Comparison of ENCODE assay signal across 16 cellular contexts in the genomic region with DNA sequence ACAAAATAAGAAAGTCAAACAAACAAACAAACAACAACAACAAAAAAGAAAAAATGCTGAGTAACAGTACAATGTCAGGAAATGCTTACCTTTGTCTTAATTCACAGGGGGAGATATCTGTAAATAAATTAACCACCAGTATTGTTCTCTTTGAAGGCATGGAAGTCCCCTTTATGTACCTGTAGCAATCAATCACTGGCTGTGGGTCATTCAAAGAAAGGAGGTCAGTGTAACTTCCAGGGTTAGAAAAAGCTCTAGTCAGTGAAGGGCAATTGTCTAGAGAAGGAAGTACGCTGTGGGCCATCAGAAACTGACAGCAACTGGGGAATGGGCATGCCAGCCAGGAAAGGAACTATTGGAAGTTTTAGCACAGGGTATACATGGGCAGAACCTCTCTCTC.
A peak's percentile ranks its signal among the peaks of the same experiment; 100 is the strongest.
DNase-seq lines count a peak whose midpoint lies in the region; ATAC-seq, FAIRE-seq and TF ChIP-seq lines count a peak whose summit lies in the region.
"Had no signal": no experiment of that assay in that cellular context is flagged by ENCODE, and none has a peak within 500 bp of the region (broad histone marks: within the 10 kb centered on the region; RNA-seq: fewer than 3 reads in every experiment).

No MANE protein-coding gene starts in this region.

- intact Hi-C loops in GM12878 (cut with micrococcal nuclease; ENCODE audit: unreplicated experiment) = no loop called here

- 0 out of 2 replicates have a peak overlapping the region, but pooled peaks have one; percentile 2 for H3K27ac ChIP-seq in HUES6 (ENCODE audit: low read depth, low read length)
- no peak overlapping the region for H3K27ac ChIP-seq in GM12878 (ENCODE audit: control insufficient read depth, insufficient read depth)
- H3K27ac ChIP-seq in mesenchymal stem cell (ENCODE audit: low read length, poor library complexity, severe bottlenecking) = no peak overlapping the region
- H3K27ac ChIP-seq in brain microvascular endothelial cell = no peak overlapping the region
- H3K27ac ChIP-seq in substantia nigra (ENCODE audit: low read depth, low read length, poor library complexity, severe bottlenecking) = no peak overlapping the region

- H2AK5ac ChIP-seq in mesenchymal stem cell (ENCODE audit: low read length, severe bottlenecking) = no peak overlapping the region

- peak; percentile 65 for ATAC-seq in GM12878
- ATAC-seq: HCT116 had no signal

- in situ Hi-C loops in GM12878 (cut with MboI) (no loop called here), brain microvascular endothelial cell (cut with HindIII; ENCODE audit: low pct_ligation_motif_present, low sequenced_read_pairs) (no loop called here)

- TF ChIP-seq CTCF in GM12878 (IDR thresholded peaks at IDR 0.05 in 2 of 3, conservative IDR thresholded peaks at IDR 0.05 in 1 of 3; ENCODE audit: control insufficient read depth in 2 of 3, extremely low read depth in 1 of 3, insufficient read depth in 1 of 3, low read depth in 3 of 3, low read length in 3 of 3) (no peak), brain microvascular endothelial cell (IDR thresholded peaks at IDR 0.05; ENCODE audit: low read depth, low read length, missing control alignments) (no peak)

- 0% methylated on average over 1 of the region's 1 CpG for WGBS in GM12878 (ENCODE audit: insufficient coverage, insufficient replicate concordance, low lambda C conversion rate, missing lambda C conversion rate)
- 58% methylated on average over 1 of the region's 1 CpG for WGBS in mesenchymal stem cell

- CTCF ChIA-PET in GM12878 (lab: Yijun Ruan, JAX) = interaction anchor here (1.3 kb wide), 1 partner anchor 9 kb away, joined by 4 read pairs; no protein-coding TSS in a partner anchor

- TF ChIP-seq POLR2A in GM12878 (IDR thresholded peaks at IDR 0.05; ENCODE audit: low read depth, low read length) = no peak

- TF ChIP-seq RAD21 in GM12878 (IDR thresholded peaks at IDR 0.05; ENCODE audit: insufficient read depth, low read depth, low read length) = no peak

- no peak overlapping the region for H3K23ac ChIP-seq in mesenchymal stem cell (ENCODE audit: low read length in 2 of 2)

- H3K4me3 ChIP-seq in HUES6 (ENCODE audit: low read depth, low read length) (no peak overlapping the region), GM12878 (no peak overlapping the region), mesenchymal stem cell (ENCODE audit: insufficient read depth in 1 of 2, low read depth in 1 of 2, low read length in 2 of 2) (no peak overlapping the region), brain microvascular endothelial cell (ENCODE audit: low read depth, low read length) (no peak overlapping the region)

- RAD21 ChIA-PET in GM12878 (lab: Charles Lee; ENCODE audit: unreplicated experiment) = no interaction called here

- DNase-seq in GM12878 (ENCODE audit: low read depth, low spot score) (no peak), mesenchymal stem cell (no peak), NCI-H510A treated with DMSO at 0.1 percent for 48 hours (lab: John Stamatoyannopoulos, UW) (no peak), brain microvascular endothelial cell (no peak), substantia nigra (lab: John Stamatoyannopoulos, UW) (no peak), NCI-H2171 treated with DMSO at 0.1 percent for 48 hours (lab: John Stamatoyannopoulos, UW) (no peak)
- DNase-seq: C1 segment of cervical spinal cord; Calu3; CD4-positive, alpha-beta T cell; DMS 273 treated with DMSO at 0.1 percent for 48 hours; GOT3 had no signal

- no peak overlapping the region for H3K14ac ChIP-seq in mesenchymal stem cell (ENCODE audit: low read length in 2 of 2)

- H4K91ac ChIP-seq in mesenchymal stem cell (ENCODE audit: low read length) = peak overlapping the region; percentile 15

- H3K36me3 ChIP-seq in HUES6 (ENCODE audit: control insufficient read depth, insufficient read depth, low read length) = no peaks in the 10 kb centered on the region
- no peaks in the 10 kb centered on the region for H3K36me3 ChIP-seq in GM12878 (ENCODE audit: control insufficient read depth in 2 of 2, insufficient read depth in 2 of 2, low read length in 1 of 2)
- no peaks in the 10 kb centered on the region for H3K36me3 ChIP-seq in mesenchymal stem cell (ENCODE audit: control insufficient read depth in 1 of 2, insufficient read depth in 2 of 2, low read depth in 1 of 2, low read length in 2 of 2)
- no peaks in the 10 kb centered on the region for H3K36me3 ChIP-seq in brain microvascular endothelial cell (replicated peaks)

- H3K4me2 ChIP-seq in GM12878 (ENCODE audit: control insufficient read depth, insufficient read depth) (no peak overlapping the region), mesenchymal stem cell (ENCODE audit: low read length, poor library complexity, severe bottlenecking) (no peak overlapping the region)

- H3K27me3 ChIP-seq in HUES6 (ENCODE audit: control insufficient read depth, insufficient read depth, low read length) (no peaks in the 10 kb centered on the region), GM12878 (replicated peaks in 1 of 2; ENCODE audit: control insufficient read depth in 2 of 2, insufficient read depth in 2 of 2, low read length in 1 of 2) (no peaks in the 10 kb centered on the region), mesenchymal stem cell (ENCODE audit: control insufficient read depth in 1 of 2, insufficient read depth in 1 of 2, low read length in 2 of 2) (no peaks in the 10 kb centered on the region), brain microvascular endothelial cell (replicated peaks) (no peaks in the 10 kb centered on the region)

- peaks cover 6% of the 10 kb centered on the region; the same call in 1 of the 2 replicates for H3K4me1 ChIP-seq in HUES6 (ENCODE audit: control insufficient read depth, insufficient read depth, low read length)
- no peaks in the 10 kb centered on the region for H3K4me1 ChIP-seq in GM12878 (ENCODE audit: control insufficient read depth, insufficient read depth, low read length)
- H3K4me1 ChIP-seq in mesenchymal stem cell (ENCODE audit: control insufficient read depth, insufficient read depth, low read depth, low read length) = no peaks in the 10 kb centered on the region

- peak overlapping the region in 1 of 2 experiments; percentile 88 for H3K4ac ChIP-seq in mesenchymal stem cell (ENCODE audit: low read depth in 1 of 2, low read length in 2 of 2)

- FAIRE-seq in GM12878 (lab: Jason Lieb, UNC) = no peak
- FAIRE-seq: A204.1, G401.6, GM12892 had no signal

- SMC1A ChIA-PET in GM12878 (lab: Charles Lee; ENCODE audit: uncharacterized antibody, unreplicated experiment) = no interaction called here

- no peak overlapping the region for H2BK5ac ChIP-seq in mesenchymal stem cell (ENCODE audit: low read depth, low read length, poor library complexity, severe bottlenecking)

- no peaks in the 10 kb centered on the region for H3K79me2 ChIP-seq in GM12878 (ENCODE audit: control insufficient read depth, insufficient read depth, low read length)

- peak overlapping the region in 1 of 2 experiments; percentile 70 for H3K18ac ChIP-seq in mesenchymal stem cell (ENCODE audit: low read depth in 1 of 2, low read length in 2 of 2)

- H2AFZ ChIP-seq in GM12878 (ENCODE audit: control insufficient read depth, low read depth, low read length) (no peak overlapping the region), mesenchymal stem cell (ENCODE audit: low read depth, low read length) (no peak overlapping the region)

- H4K20me1 ChIP-seq in GM12878 (ENCODE audit: control insufficient read depth, insufficient read depth) = no peaks in the 10 kb centered on the region

- POLR2A ChIA-PET in GM12878 (lab: Charles Lee) = no interaction called here

- peak overlapping the region in 1 of 2 experiments; percentile 83 for H2BK12ac ChIP-seq in mesenchymal stem cell (ENCODE audit: low read length in 2 of 2)

- H2BK120ac ChIP-seq in mesenchymal stem cell (ENCODE audit: low read depth, low read length) = no peak overlapping the region

- no peak overlapping the region for H3K9ac ChIP-seq in HUES6 (ENCODE audit: low read length)
- H3K9ac ChIP-seq in GM12878 (ENCODE audit: control insufficient read depth, insufficient read depth, low read length) = no peak overlapping the region
- no peak overlapping the region for H3K9ac ChIP-seq in mesenchymal stem cell (ENCODE audit: low read length)

- no peaks in the 10 kb centered on the region for H3K9me3 ChIP-seq in HUES6 (ENCODE audit: control insufficient read depth, insufficient read depth, low read depth, low read length)
- H3K9me3 ChIP-seq in GM12878 (replicated peaks; ENCODE audit: control insufficient read depth, insufficient read depth, low read length) = no peaks in the 10 kb centered on the region
- H3K9me3 ChIP-seq in mesenchymal stem cell (ENCODE audit: control insufficient read depth, low read length) = no peaks in the 10 kb centered on the region

- peak overlapping the region; percentile 72 for H4K8ac ChIP-seq in mesenchymal stem cell (ENCODE audit: low read length)

- H3K79me1 ChIP-seq in mesenchymal stem cell (replicated peaks; ENCODE audit: low read length, poor library complexity, severe bottlenecking) = no peaks in the 10 kb centered on the region

- no peak for TF ChIP-seq EP300 in GM12878 (IDR thresholded peaks at IDR 0.05; ENCODE audit: borderline replicate concordance in 1 of 2, control insufficient read depth in 1 of 2, low read depth in 2 of 2, low read length in 2 of 2)

- no TSS peak for BruUV-seq in GM12878 (replicated peaks; lab: Mats Ljungman, UMichigan)

- H2BK15ac ChIP-seq in mesenchymal stem cell (ENCODE audit: low read depth, poor library complexity, severe bottlenecking) = no peak overlapping the region

TF ChIP-seq in GM12878, 131 proteins besides CTCF, POLR2A, EP300 and RAD21 (continues in another document):
- TF ChIP-seq TCF3 (IDR thresholded peaks at IDR 0.05; ENCODE audit: borderline replicate concordance, insufficient read depth, low read depth, low read length) = no peak
- TF ChIP-seq SMAD1 (IDR thresholded peaks at IDR 0.05; ENCODE audit: low read depth, partially characterized antibody) = no peak
- TF ChIP-seq TCF12 (IDR thresholded peaks at IDR 0.05; ENCODE audit: low read depth, low read length) = no peak
- TF ChIP-seq ZZZ3 (IDR thresholded peaks at IDR 0.05; ENCODE audit: control insufficient read depth, insufficient read length, low read depth) = no peak
- no peak for TF ChIP-seq SMARCA5 (IDR thresholded peaks at IDR 0.05)
- TF ChIP-seq, protein P1, sequence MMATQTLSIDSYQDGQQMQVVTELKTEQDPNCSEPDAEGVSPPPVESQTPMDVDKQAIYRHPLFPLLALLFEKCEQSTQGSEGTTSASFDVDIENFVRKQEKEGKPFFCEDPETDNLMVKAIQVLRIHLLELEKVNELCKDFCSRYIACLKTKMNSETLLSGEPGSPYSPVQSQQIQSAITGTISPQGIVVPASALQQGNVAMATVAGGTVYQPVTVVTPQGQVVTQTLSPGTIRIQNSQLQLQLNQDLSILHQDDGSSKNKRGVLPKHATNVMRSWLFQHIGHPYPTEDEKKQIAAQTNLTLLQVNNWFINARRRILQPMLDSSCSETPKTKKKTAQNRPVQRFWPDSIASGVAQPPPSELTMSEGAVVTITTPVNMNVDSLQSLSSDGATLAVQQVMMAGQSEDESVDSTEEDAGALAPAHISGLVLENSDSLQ (IDR thresholded peaks at IDR 0.05) = peak; percentile 52; the same call in 1 of the 2 replicates
- no peak for TF ChIP-seq EZH2 (IDR thresholded peaks at IDR 0.05; ENCODE audit: borderline replicate concordance, control insufficient read depth, low read depth, low read length)
- no peak for TF ChIP-seq HDGF (IDR thresholded peaks at IDR 0.05)
